ENCODE assay signal across 12 cellular contexts in genomic region chr5:135654646-135655045, GRCh38.
DNase-seq lines count a peak whose midpoint lies in the region; ATAC-seq and TF ChIP-seq lines count a peak whose summit lies in the region.
"Had no signal": no experiment of that assay in that cellular context is flagged by ENCODE, and none has a peak within 500 bp of the region (broad histone marks: within the 10 kb centered on the region; RNA-seq: fewer than 3 reads in every experiment).

No MANE protein-coding gene starts in this region.

- H3K4me1 ChIP-seq in esophagus muscularis mucosa, result no peaks in the 10 kb centered on the region
- no peaks in the 10 kb centered on the region for H3K4me1 ChIP-seq in CD8-positive, alpha-beta T cell (ENCODE audit: insufficient read depth, low read length)
- H3K4me1 ChIP-seq: A549 had no signal

- H3K27me3 ChIP-seq in esophagus muscularis mucosa, result no peaks in the 10 kb centered on the region
- H3K27me3 ChIP-seq in CD8-positive, alpha-beta T cell (ENCODE audit: insufficient read depth, low read length), result no peaks in the 10 kb centered on the region

- TF ChIP-seq EP300 in esophagus muscularis mucosa (IDR thresholded peaks at IDR 0.05), result no peak

- TF ChIP-seq CTCF in brain (conservative IDR thresholded peaks at IDR 0.05) (no peak), esophagus muscularis mucosa (IDR thresholded peaks at IDR 0.05) (no peak), nephron (IDR thresholded peaks at IDR 0.05; ENCODE audit: unreplicated experiment in 3 of 3) (no peak)
- TF ChIP-seq CTCF in CD8-positive, alpha-beta T cell (IDR thresholded peaks at IDR 0.05), result no peak

- peaks cover 0 to 6% (median 2%) of the 10 kb centered on the region in 4 donors for H3K9me3 ChIP-seq in esophagus muscularis mucosa
- H3K9me3 ChIP-seq in CD8-positive, alpha-beta T cell (ENCODE audit: low read length), result no peaks in the 10 kb centered on the region

- no peak for ATAC-seq in natural killer cell treated with Interleukin-12 subunit alpha and Interleukin-12 subunit beta and Interleukin-15 and Interleukin-18, amount 100 ng/mL, for 72 hours
- no peak for ATAC-seq in CD8-positive, alpha-beta T cell
- ATAC-seq: A549, GM23338 had no signal

- H3K36me3 ChIP-seq in esophagus muscularis mucosa, result no peaks in the 10 kb centered on the region
- H3K36me3 ChIP-seq in CD8-positive, alpha-beta T cell (ENCODE audit: insufficient read depth, low read length), result no peaks in the 10 kb centered on the region

- POLR2A ChIA-PET in CD8-positive, alpha-beta T cell (lab: Charles Lee), result no interaction called here

- no peak overlapping the region for H3K4me3 ChIP-seq in esophagus muscularis mucosa
- no peak overlapping the region for H3K4me3 ChIP-seq in CD8-positive, alpha-beta T cell (ENCODE audit: low read depth, low read length)
- H3K4me3 ChIP-seq: A549, GM23338 had no signal

- DNase-seq in esophagus muscularis mucosa (ENCODE audit: extremely low spot score) (peak; percentile 83), GOT3 (lab: John Stamatoyannopoulos, UW) (no peak)
- DNase-seq in natural killer cell treated with Interleukin-12 subunit alpha and Interleukin-12 subunit beta and Interleukin-15 and Interleukin-18, amount 100 ng/mL, for 72 hours (ENCODE audit: low spot score), result no peak
- DNase-seq in CD8-positive, alpha-beta T cell, result no peak
- DNase-seq: DMS53, GF-D8, H9, IMR-90 had no signal

- WGBS in esophagus muscularis mucosa, result 63% methylated on average over 6 of the region's 6 CpGs

- H3K4me3 Mint-ChIP-seq in brain, result no peak overlapping the region
- peak overlapping the region in 1 of 3 experiments; percentile 17 for H3K4me3 Mint-ChIP-seq in nephron
- H3K4me3 Mint-ChIP-seq in natural killer cell treated with Interleukin-12 subunit alpha and Interleukin-12 subunit beta and Interleukin-15 and Interleukin-18, amount 100 ng/mL, for 72 hours, result no peak overlapping the region
- no peak overlapping the region for H3K4me3 Mint-ChIP-seq in CD8-positive, alpha-beta T cell
- H3K4me3 Mint-ChIP-seq: GM23338, H9 had no signal

- CTCF ChIA-PET in CD8-positive, alpha-beta T cell (lab: Charles Lee), result no interaction called here

- peaks cover 0 to 9% (median 8%) of the 10 kb centered on the region in 5 experiments for H3K9me3 Mint-ChIP-seq in brain
- peaks cover 7% of the 10 kb centered on the region for H3K9me3 Mint-ChIP-seq in nephron
- H3K9me3 Mint-ChIP-seq in natural killer cell treated with Interleukin-12 subunit alpha and Interleukin-12 subunit beta and Interleukin-15 and Interleukin-18, amount 100 ng/mL, for 72 hours, result peaks cover 6% of the 10 kb centered on the region
- peaks cover 12% of the 10 kb centered on the region for H3K9me3 Mint-ChIP-seq in CD8-positive, alpha-beta T cell

- H3K27ac Mint-ChIP-seq in brain, result peak overlapping the region in 3 of 5 experiments; percentile 53 to 65 (median 53)
- H3K27ac Mint-ChIP-seq in nephron, result peak overlapping the region; percentile 22 to 85 (median 84)
- H3K27ac Mint-ChIP-seq in natural killer cell treated with Interleukin-12 subunit alpha and Interleukin-12 subunit beta and Interleukin-15 and Interleukin-18, amount 100 ng/mL, for 72 hours, result no peak overlapping the region
- no peak overlapping the region for H3K27ac Mint-ChIP-seq in CD8-positive, alpha-beta T cell
- H3K27ac Mint-ChIP-seq: GM23338, H9 had no signal

- no peak for TF ChIP-seq POLR2A in esophagus muscularis mucosa (IDR thresholded peaks at IDR 0.05; ENCODE audit: low read depth)

- H3K27me3 Mint-ChIP-seq in brain (peaks cover 7% of the 10 kb centered on the region), nephron (ENCODE audit: low read depth) (peaks cover 11% of the 10 kb centered on the region)
- peaks cover 0 to 2% of the 10 kb centered on the region in 2 donors for H3K27me3 Mint-ChIP-seq in natural killer cell treated with Interleukin-12 subunit alpha and Interleukin-12 subunit beta and Interleukin-15 and Interleukin-18, amount 100 ng/mL, for 72 hours
- peaks cover 4% of the 10 kb centered on the region for H3K27me3 Mint-ChIP-seq in CD8-positive, alpha-beta T cell (ENCODE audit: low read depth)

- H3K4me1 Mint-ChIP-seq in brain (no peaks in the 10 kb centered on the region), nephron (peaks cover 37% of the 10 kb centered on the region)
- H3K4me1 Mint-ChIP-seq in natural killer cell treated with Interleukin-12 subunit alpha and Interleukin-12 subunit beta and Interleukin-15 and Interleukin-18, amount 100 ng/mL, for 72 hours (ENCODE audit: low read depth in 2 of 2), result no peaks in the 10 kb centered on the region
- H3K4me1 Mint-ChIP-seq in CD8-positive, alpha-beta T cell (ENCODE audit: low read depth), result no peaks in the 10 kb centered on the region
- H3K4me1 Mint-ChIP-seq: GM23338 had no signal

- intact Hi-C loops in esophagus muscularis mucosa (cut with DNase I), result no loop called here
- intact Hi-C loops in CD8-positive, alpha-beta T cell (cut with DNase I, micrococcal nuclease), result no loop called here

- no peak overlapping the region for H3K27ac ChIP-seq in esophagus muscularis mucosa (replicated peaks in 1 of 4)
- H3K27ac ChIP-seq in CD8-positive, alpha-beta T cell (ENCODE audit: low read depth, low read length), result no peak overlapping the region
- H3K27ac ChIP-seq: A549 had no signal

- H3K36me3 Mint-ChIP-seq in brain (no peaks in the 10 kb centered on the region), nephron (ENCODE audit: low read depth) (peaks cover 4% of the 10 kb centered on the region)
- H3K36me3 Mint-ChIP-seq in natural killer cell treated with Interleukin-12 subunit alpha and Interleukin-12 subunit beta and Interleukin-15 and Interleukin-18, amount 100 ng/mL, for 72 hours, result no peaks in the 10 kb centered on the region
- H3K36me3 Mint-ChIP-seq in CD8-positive, alpha-beta T cell, result no peaks in the 10 kb centered on the region

Comparison
In these comparisons a context has a peak if more than half of its experiments do, and no peak if none do; other contexts are left out.
1. H3K27ac Mint-ChIP-seq: peak in brain (3 of 5) and nephron (3 of 3); none in natural killer cell treated with Interleukin-12 subunit alpha and Interleukin-12 subunit beta and Interleukin-15 and Interleukin-18, amount 100 ng/mL, for 72 hours (0 of 2) and CD8-positive, alpha-beta T cell (single experiment).